In the genomic region with DNA sequence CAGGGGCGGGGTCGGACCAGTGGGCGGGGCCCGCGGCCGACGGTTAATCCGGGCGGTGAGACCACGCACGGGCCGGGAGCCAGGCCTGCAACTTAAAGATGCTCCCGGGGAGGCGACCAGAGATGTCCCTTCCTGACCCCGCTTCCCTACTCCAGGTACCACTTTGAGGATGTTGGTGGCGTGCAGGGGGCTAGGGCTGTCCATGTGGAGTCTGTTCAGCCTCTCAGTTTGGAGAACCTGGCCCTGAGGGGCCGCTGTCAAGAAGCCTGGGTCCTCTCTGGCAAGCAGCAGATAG, we compare ENCODE assay signal across 8 cellular contexts. TPM values are rescaled to one million over a fixed set of nuclear protein-coding genes. Genes with fewer than 3 reads are reported as not detected.
A peak's percentile ranks its signal among the peaks of the same experiment; 100 is the strongest.
DNase-seq lines count a peak whose midpoint lies in the region; ATAC-seq, FAIRE-seq and TF ChIP-seq lines count a peak whose summit lies in the region.

No MANE protein-coding gene starts in this region.

- TF ChIP-seq POLR2A in Peyer's patch (IDR thresholded peaks at IDR 0.05) (no peak), H1 (IDR thresholded peaks at IDR 0.05; ENCODE audit: control extremely low read depth in 1 of 2, low read depth in 2 of 2, low read length in 2 of 2) (no peak)

- peak overlapping the region; percentile 93 for H3K27ac Mint-ChIP-seq in activated CD4-positive, alpha-beta T cell treated with anti-CD3 and anti-CD28 coated beads for 36 hours
- no peak overlapping the region for H3K27ac Mint-ChIP-seq in neural crest cell (ENCODE audit: unreplicated experiment)

- TF ChIP-seq EP300 in H1 (IDR thresholded peaks at IDR 0.05; ENCODE audit: borderline replicate concordance in 1 of 2, low read depth in 2 of 2, low read length in 2 of 2): no peak

- H3K36me3 Mint-ChIP-seq in activated CD4-positive, alpha-beta T cell treated with anti-CD3 and anti-CD28 coated beads for 36 hours (ENCODE audit: low read depth): peaks cover 10% of the 10 kb centered on the region
- H3K36me3 Mint-ChIP-seq in neural crest cell (ENCODE audit: low read depth): peaks cover 3% of the 10 kb centered on the region

- H2BK15ac ChIP-seq in H1 (ENCODE audit: low read length): no peak overlapping the region

- peak overlapping the region; percentile 84 for H3K4me3 Mint-ChIP-seq in activated CD4-positive, alpha-beta T cell treated with anti-CD3 and anti-CD28 coated beads for 36 hours
- H3K4me3 Mint-ChIP-seq in neural crest cell: peak overlapping the region; percentile 99

- peaks cover 20% of the 10 kb centered on the region for H3K4me1 Mint-ChIP-seq in activated CD4-positive, alpha-beta T cell treated with anti-CD3 and anti-CD28 coated beads for 36 hours
- H3K4me1 Mint-ChIP-seq in neural crest cell: peaks cover 46% of the 10 kb centered on the region

- intact Hi-C loops in activated CD4-positive, alpha-beta T cell treated with anti-CD3 and anti-CD28 coated beads for 36 hours (cut with DNase I, micrococcal nuclease): loop anchor here (2.0 kb wide), 6 partner anchors 66 to 454 kb away; a partner anchor contains a TSS

- H4K8ac ChIP-seq in H1 (ENCODE audit: extremely low read depth, insufficient read depth, low read length): no peak overlapping the region

- ATAC-seq in activated CD4-positive, alpha-beta T cell treated with anti-CD3 and anti-CD28 coated beads for 36 hours: no peak
- no peak for ATAC-seq in GM19463 (IDR thresholded peaks at IDR 0.05; ENCODE audit: unreplicated experiment)

- H4K91ac ChIP-seq in H1 (replicated peaks; ENCODE audit: insufficient read length, low read length): no peak overlapping the region

- DNase-seq in activated CD4-positive, alpha-beta T cell treated with anti-CD3 and anti-CD28 coated beads for 36 hours: no peak
- DNase-seq in activated CD4-positive, alpha-beta T cell treated with anti-CD3 and anti-CD28 coated beads for 1 hour: no peak
- DNase-seq in Peyer's patch (peak in 1 of 3 donors; percentile 89), H1 (ENCODE audit: low read depth in 1 of 2, low spot score in 2 of 2) (peak in 1 of 2 experiments; percentile 93), neural crest cell (ENCODE audit: low read depth, low spot score) (peak; percentile 75), EL (no peak), retina (no peak)

- no peaks in the 10 kb centered on the region for H3K79me1 ChIP-seq in H1 (ENCODE audit: low read depth, low read length)

- no peak for TF ChIP-seq RAD21 in H1 (IDR thresholded peaks at IDR 0.05 in 1 of 2, conservative IDR thresholded peaks at IDR 0.05 in 1 of 2; ENCODE audit: low read depth in 2 of 2, low read length in 2 of 2)

- TF ChIP-seq CTCF in Peyer's patch (IDR thresholded peaks at IDR 0.05): no peak
- TF ChIP-seq CTCF in H1 (IDR thresholded peaks at IDR 0.05; ENCODE audit: control extremely low read depth in 1 of 3, insufficient read depth in 1 of 3, low read depth in 1 of 3, low read length in 3 of 3): no peak
- no peak for TF ChIP-seq CTCF in neural crest cell (conservative IDR thresholded peaks at IDR 0.05)

- H3K9me3 ChIP-seq in Peyer's patch (no peaks in the 10 kb centered on the region), H1 (ENCODE audit: insufficient read depth in 2 of 2, low read depth in 1 of 2, low read length in 1 of 2) (no peaks in the 10 kb centered on the region)

- no peak for FAIRE-seq in H1 (lab: Jason Lieb, UNC)

- H3K23ac ChIP-seq in H1 (ENCODE audit: insufficient read length): no peak overlapping the region

- no peak overlapping the region for H2BK20ac ChIP-seq in H1 (ENCODE audit: low read length)

- H3K4me2 ChIP-seq in H1 (ENCODE audit: insufficient read depth in 1 of 2, low read depth in 2 of 2, low read length in 2 of 2): peak overlapping the region; percentile 76 to 77

- CTCF ChIA-PET in activated CD4-positive, alpha-beta T cell treated with anti-CD3 and anti-CD28 coated beads for 36 hours (lab: Charles Lee): interaction anchor here (0.6 to 1.4 kb wide), 2 partner anchors 11 to 17 kb away, joined by 3 to 10 read pairs; no protein-coding TSS in a partner anchor
- CTCF ChIA-PET in H1 (lab: Charles Lee; ENCODE audit: partially characterized antibody): interaction anchor here (0.6 to 1.0 kb wide), 2 partner anchors 13 to 15 kb away, joined by 3 to 5 read pairs; no protein-coding TSS in a partner anchor

- 12% methylated on average over 8 of the region's 17 CpGs; no CpG with 5 or more reads in 1 of the 2 experiments for WGBS in H1 (ENCODE audit: extremely low coverage in 1 of 2, insufficient coverage in 1 of 2, insufficient read length in 1 of 2, insufficient replicate concordance in 2 of 2, low coverage in 1 of 2, low lambda C conversion rate in 2 of 2, missing lambda C conversion rate in 1 of 2), 2 experiments

- no peaks in the 10 kb centered on the region for H3K9me3 Mint-ChIP-seq in activated CD4-positive, alpha-beta T cell treated with anti-CD3 and anti-CD28 coated beads for 36 hours (ENCODE audit: low read depth)
- H3K9me3 Mint-ChIP-seq in neural crest cell: no peaks in the 10 kb centered on the region

- POLR2A ChIA-PET in activated CD4-positive, alpha-beta T cell treated with anti-CD3 and anti-CD28 coated beads for 36 hours (lab: Charles Lee): interaction anchor here (0.6 to 1.0 kb wide), 7 partner anchors 39 to 460 kb away, joined by 3 to 7 read pairs (median 3); a partner anchor contains a TSS
- POLR2A ChIA-PET in H1 (lab: Charles Lee; ENCODE audit: partially characterized antibody): interaction anchor here (0.7 to 66.3 kb wide), 11 partner anchors 12 to 167 kb away, joined by 3 to 1521 read pairs (median 4); a partner anchor contains a TSS

- H3K4ac ChIP-seq in H1 (replicated peaks; ENCODE audit: insufficient read length, low read depth, low read length): no peak overlapping the region

- H3K23me2 ChIP-seq in H1 (ENCODE audit: low read depth, low read length): peaks cover 7% of the 10 kb centered on the region; the same call in 1 of the 2 replicates

- no peaks in the 10 kb centered on the region for H3K27me3 Mint-ChIP-seq in activated CD4-positive, alpha-beta T cell treated with anti-CD3 and anti-CD28 coated beads for 36 hours
- H3K27me3 Mint-ChIP-seq in neural crest cell (ENCODE audit: low read depth): no peaks in the 10 kb centered on the region

- no peak overlapping the region for H3K56ac ChIP-seq in H1 (replicated peaks; ENCODE audit: insufficient read length, low read depth, low read length)

- H2AFZ ChIP-seq in H1 (ENCODE audit: low read length): no peak overlapping the region; the same call in 1 of the 2 replicates

- H2BK12ac ChIP-seq in H1 (ENCODE audit: low read depth, low read length): peak overlapping the region; percentile 75; the same call in 1 of the 2 replicates

- no peaks in the 10 kb centered on the region for H3K79me2 ChIP-seq in H1 (ENCODE audit: control insufficient read depth in 1 of 2, insufficient read depth in 2 of 2, low read length in 2 of 2)

- H4K5ac ChIP-seq in H1 (ENCODE audit: insufficient read length, low read depth, low read length): no peak overlapping the region

- H3K4me3 ChIP-seq in Peyer's patch (peak overlapping the region; percentile 70 to 84 (median 74)), H1 (ENCODE audit: extremely low read depth in 1 of 4, insufficient read depth in 2 of 4, low read depth in 3 of 4, low read length in 4 of 4) (peak overlapping the region; percentile 65 to 87 (median 72))

- 0 out of 2 replicates have a peak overlapping the region, but pooled peaks have one; percentile 88 for H2BK5ac ChIP-seq in H1 (ENCODE audit: low read depth, low read length)

- no peak overlapping the region for H2BK120ac ChIP-seq in H1 (replicated peaks; ENCODE audit: low read depth, low read length)

- H4K20me1 ChIP-seq in H1 (replicated peaks in 1 of 2; ENCODE audit: control insufficient read depth in 1 of 2, insufficient read depth in 2 of 2, low read length in 2 of 2): peaks cover 0 to 1% of the 10 kb centered on the region in 2 experiments

- H3K9ac ChIP-seq in H1 (replicated peaks in 1 of 4; ENCODE audit: extremely low read depth in 1 of 4, low read depth in 3 of 4, low read length in 3 of 4): peak overlapping the region in 3 of 4 experiments; percentile 1 to 61 (median 60); a peak in 5 of 7 replicates

- peak overlapping the region; percentile 87 to 94 (median 90) for H3K27ac ChIP-seq in Peyer's patch
- no peak overlapping the region for H3K27ac ChIP-seq in H1 (ENCODE audit: low read depth, low read length)

- no peaks in the 10 kb centered on the region for H3K36me3 ChIP-seq in Peyer's patch
- H3K36me3 ChIP-seq in H1 (ENCODE audit: control insufficient read depth in 2 of 4, insufficient read depth in 4 of 4, low read length in 3 of 4): no peaks in the 10 kb centered on the region

- peaks cover 0 to 24% (median 7%) of the 10 kb centered on the region in 4 donors for H3K4me1 ChIP-seq in Peyer's patch
- peaks cover 0 to 8% (median 5%) of the 10 kb centered on the region in 4 experiments; a peak in 4 of 7 replicates for H3K4me1 ChIP-seq in H1 (replicated peaks in 1 of 4; ENCODE audit: control insufficient read depth in 3 of 4, insufficient read depth in 4 of 4, low read length in 3 of 4)

- 0 out of 2 replicates have a peak overlapping the region, but pooled peaks have one; percentile 44 for H3K18ac ChIP-seq in H1 (ENCODE audit: extremely low read depth, low read length)

- H3K27me3 ChIP-seq in Peyer's patch (no peaks in the 10 kb centered on the region), H1 (replicated peaks in 1 of 4; ENCODE audit: control insufficient read depth in 3 of 4, extremely low read depth in 1 of 4, insufficient read depth in 3 of 4, low read length in 3 of 4) (no peaks in the 10 kb centered on the region)

- H3K14ac ChIP-seq in H1 (ENCODE audit: insufficient read length): no peak overlapping the region

- no peak overlapping the region; the same call in 1 of the 2 replicates for H2AK5ac ChIP-seq in H1 (ENCODE audit: low read depth, low read length)

RNA-seq across cellular contexts. Expression of a gene that starts 0.6 kb away (rescaled TPM):
- 10 to 100 TPM; 37.9 to 40.1 TPM for total RNA-seq in activated CD4-positive, alpha-beta T cell treated with anti-CD3 and anti-CD28 coated beads for 36 hours
- total RNA-seq in Peyer's patch (10 to 100 TPM in 3 of 4 donors, 1 to 10 TPM in 1; 6.8 to 27.2 (median 16.1) TPM), neural crest cell (48.5 and 51.0 TPM in 2 replicates)
- 36.9 and 39.4 TPM in 2 replicates for total RNA-seq in H1 (2021; fragmentation: NEBNext Ultra II Directional; extraction: Animal tissue kit (Norgen Biotek cat#: 25700))
- polyA plus RNA-seq in H1 (2011; rRNA removed): 49.6 and 52.8 TPM in 2 replicates
- polyA plus RNA-seq in H1 (2011; cell fraction: cytosol; rRNA removed): 57.8 TPM
- 77.2 TPM for polyA plus RNA-seq in H1 (2011; cell fraction: nucleus; rRNA removed)
- 48.7 to 53.1 TPM (median 50.5 TPM) in 4 replicates for polyA plus RNA-seq in H1 (2012, experiment 1 of 2)
- polyA plus RNA-seq in H1 (2012, experiment 2 of 2): 76.5 TPM
- polyA plus RNA-seq in H1 (2013, experiment 1 of 2): 59.0 TPM
- polyA plus RNA-seq in H1 (2013, experiment 2 of 2): 57.7 TPM
- 19.5 and 20.1 TPM in 2 replicates for polyA minus RNA-seq in H1 (2011; rRNA and poly(A)+ RNA removed)
- polyA minus RNA-seq in H1 (2011; cell fraction: cytosol; rRNA and poly(A)+ RNA removed): 22.1 TPM
- polyA minus RNA-seq in H1 (2011; cell fraction: nucleus; rRNA and poly(A)+ RNA removed): 14.0 TPM

RNA-seq across cellular contexts. Expression of a gene that starts 6.2 kb away (rescaled TPM):
- 1 to 10 TPM; 1.9 to 2.3 TPM for total RNA-seq in activated CD4-positive, alpha-beta T cell treated with anti-CD3 and anti-CD28 coated beads for 36 hours
- total RNA-seq in Peyer's patch (1 to 10 TPM in 3 of 4 donors, not detected in 1; 3.9 to 7.9 (median 7.5) TPM), neural crest cell (2.3 and 3.5 TPM in 2 replicates)
- total RNA-seq in H1 (2021; fragmentation: NEBNext Ultra II Directional; extraction: Animal tissue kit (Norgen Biotek cat#: 25700)): 3.6 and 5.8 TPM in 2 replicates
- 4.2 and 6.0 TPM in 2 replicates for polyA plus RNA-seq in H1 (2011; rRNA removed)
- polyA plus RNA-seq in H1 (2011; cell fraction: cytosol; rRNA removed): 3.1 TPM
- 16.8 TPM for polyA plus RNA-seq in H1 (2011; cell fraction: nucleus; rRNA removed)
- 3.5 to 7.5 TPM (median 6.5 TPM) in 4 replicates for polyA plus RNA-seq in H1 (2012, experiment 1 of 2)
- polyA plus RNA-seq in H1 (2012, experiment 2 of 2): 7.1 TPM
- 4.9 TPM for polyA plus RNA-seq in H1 (2013, experiment 1 of 2)
- 5.0 TPM for polyA plus RNA-seq in H1 (2013, experiment 2 of 2)
- 1.6 and 2.0 TPM in 2 replicates for polyA minus RNA-seq in H1 (2011; rRNA and poly(A)+ RNA removed)
- 5.4 TPM for polyA minus RNA-seq in H1 (2011; cell fraction: cytosol; rRNA and poly(A)+ RNA removed)
- polyA minus RNA-seq in H1 (2011; cell fraction: nucleus; rRNA and poly(A)+ RNA removed): 4.0 TPM

RNA-seq across cellular contexts. Expression of a gene that starts 21.0 kb away (rescaled TPM):
- total RNA-seq in activated CD4-positive, alpha-beta T cell treated with anti-CD3 and anti-CD28 coated beads for 36 hours: not detected
- 10 to 100 TPM in 3 of 4 donors, 1 to 10 TPM in 1; 1.6 to 33.0 (median 19.3) TPM for total RNA-seq in Peyer's patch
- total RNA-seq in H1 (2021; fragmentation: NEBNext Ultra II Directional; extraction: Animal tissue kit (Norgen Biotek cat#: 25700)): 0.67 and 1.8 TPM in 2 replicates
- polyA plus RNA-seq in H1 (2011; rRNA removed): 4.1 and 9.3 TPM in 2 replicates
- 0.80 TPM for polyA plus RNA-seq in H1 (2011; cell fraction: cytosol; rRNA removed)
- polyA plus RNA-seq in H1 (2011; cell fraction: nucleus; rRNA removed): 2.7 TPM
- polyA plus RNA-seq in H1 (2012, experiment 1 of 2): 0.41 to 0.90 TPM (median 0.66 TPM) in 4 replicates
- polyA plus RNA-seq in H1 (2012, experiment 2 of 2): 0.72 TPM
- polyA plus RNA-seq in H1 (2013, experiment 1 of 2): 0.87 TPM
- 0.72 TPM for polyA plus RNA-seq in H1 (2013, experiment 2 of 2)
- polyA minus RNA-seq in H1 (2011; rRNA and poly(A)+ RNA removed): 0.63 and 0.66 TPM in 2 replicates
- 0.66 TPM for polyA minus RNA-seq in H1 (2011; cell fraction: cytosol; rRNA and poly(A)+ RNA removed)
- polyA minus RNA-seq in H1 (2011; cell fraction: nucleus; rRNA and poly(A)+ RNA removed): 0.60 TPM
- total RNA-seq in neural crest cell: not detected in 2 replicates

RNA-seq across cellular contexts. Expression of a gene that starts 40.0 kb away (rescaled TPM):
- 100 to 1,000 TPM; 113 to 141 TPM for total RNA-seq in activated CD4-positive, alpha-beta T cell treated with anti-CD3 and anti-CD28 coated beads for 36 hours
- total RNA-seq in Peyer's patch (10 to 100 TPM in 3 of 4 donors, 1 to 10 TPM in 1; 7.4 to 63.5 (median 14.0) TPM), neural crest cell (201 and 217 TPM in 2 replicates)
- total RNA-seq in H1 (2021; fragmentation: NEBNext Ultra II Directional; extraction: Animal tissue kit (Norgen Biotek cat#: 25700)): 238 and 248 TPM in 2 replicates
- 88.4 and 120 TPM in 2 replicates for polyA plus RNA-seq in H1 (2011; rRNA removed)
- 82.0 TPM for polyA plus RNA-seq in H1 (2011; cell fraction: cytosol; rRNA removed)
- polyA plus RNA-seq in H1 (2011; cell fraction: nucleus; rRNA removed): 363 TPM
- polyA plus RNA-seq in H1 (2012, experiment 1 of 2): 107 to 119 TPM (median 115 TPM) in 4 replicates
- polyA plus RNA-seq in H1 (2012, experiment 2 of 2): 124 TPM
- polyA plus RNA-seq in H1 (2013, experiment 1 of 2): 71.8 TPM
- 62.8 TPM for polyA plus RNA-seq in H1 (2013, experiment 2 of 2)
- polyA minus RNA-seq in H1 (2011; rRNA and poly(A)+ RNA removed): 219 and 271 TPM in 2 replicates
- polyA minus RNA-seq in H1 (2011; cell fraction: cytosol; rRNA and poly(A)+ RNA removed): 89.1 TPM
- 167 TPM for polyA minus RNA-seq in H1 (2011; cell fraction: nucleus; rRNA and poly(A)+ RNA removed)

RNA-seq across cellular contexts. Expression of a gene that starts 41.2 kb away (rescaled TPM):
- 10 to 100 TPM; 49.3 to 57.9 TPM for total RNA-seq in activated CD4-positive, alpha-beta T cell treated with anti-CD3 and anti-CD28 coated beads for 36 hours
- total RNA-seq in Peyer's patch (10 to 100 TPM; 35.0 to 99.9 (median 84.9) TPM), neural crest cell (39.7 and 44.8 TPM in 2 replicates)
- 33.7 and 39.8 TPM in 2 replicates for total RNA-seq in H1 (2021; fragmentation: NEBNext Ultra II Directional; extraction: Animal tissue kit (Norgen Biotek cat#: 25700))
- 19.4 and 32.2 TPM in 2 replicates for polyA plus RNA-seq in H1 (2011; rRNA removed)
- polyA plus RNA-seq in H1 (2011; cell fraction: cytosol; rRNA removed): 13.3 TPM
- polyA plus RNA-seq in H1 (2011; cell fraction: nucleus; rRNA removed): 112 TPM
- polyA plus RNA-seq in H1 (2012, experiment 1 of 2): 12.8 to 17.3 TPM (median 14.4 TPM) in 4 replicates
- polyA plus RNA-seq in H1 (2012, experiment 2 of 2): 6.4 TPM
- 13.0 TPM for polyA plus RNA-seq in H1 (2013, experiment 1 of 2)
- polyA plus RNA-seq in H1 (2013, experiment 2 of 2): 12.3 TPM
- 36.9 and 45.5 TPM in 2 replicates for polyA minus RNA-seq in H1 (2011; rRNA and poly(A)+ RNA removed)
- 11.2 TPM for polyA minus RNA-seq in H1 (2011; cell fraction: cytosol; rRNA and poly(A)+ RNA removed)
- 74.9 TPM for polyA minus RNA-seq in H1 (2011; cell fraction: nucleus; rRNA and poly(A)+ RNA removed)
